9 cellular contexts compared by ENCODE assay signal in the genomic region with DNA sequence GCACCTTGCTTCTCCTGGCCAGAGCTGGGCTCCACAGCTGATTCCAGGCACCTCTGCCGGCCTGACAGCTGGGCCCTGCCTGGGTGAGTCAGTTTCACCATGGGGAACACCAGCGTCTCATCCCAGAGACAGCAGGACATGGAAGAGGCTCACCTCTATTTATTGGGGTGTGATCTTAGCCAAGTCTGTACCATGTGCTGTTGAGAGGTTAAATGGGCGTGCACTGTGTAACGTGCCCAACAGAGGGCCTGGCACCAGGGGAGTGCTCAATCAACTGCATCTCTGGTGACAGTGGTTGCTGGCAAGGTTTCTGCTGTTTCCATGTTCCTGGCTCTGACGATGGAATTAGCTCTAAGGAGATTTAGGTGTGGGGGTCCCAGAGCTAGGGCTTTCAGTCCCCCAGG. TPM values are rescaled to one million over a fixed set of nuclear protein-coding genes. Genes with fewer than 3 reads are reported as not detected.
DNase-seq lines count a peak whose midpoint lies in the region; ATAC-seq and FAIRE-seq lines count a peak whose summit lies in the region.
"Had no signal": no experiment of that assay in that cellular context is flagged by ENCODE, and none has a peak within 500 bp of the region (broad histone marks: within the 10 kb centered on the region; RNA-seq: fewer than 3 reads in every experiment).

No MANE protein-coding gene starts in this region.

- H3K9me3 Mint-ChIP-seq in activated naive CD8-positive, alpha-beta T cell treated with anti-CD3 and anti-CD28 coated beads, Interleukin-2, amount 10 ng/mL, durations not matched to agents 7 days and 5 days: no peaks in the 10 kb centered on the region
- no peaks in the 10 kb centered on the region for H3K9me3 Mint-ChIP-seq in immature natural killer cell

- no peaks in the 10 kb centered on the region for H3K36me3 Mint-ChIP-seq in activated naive CD8-positive, alpha-beta T cell treated with anti-CD3 and anti-CD28 coated beads, Interleukin-2, amount 10 ng/mL, durations not matched to agents 7 days and 5 days
- H3K36me3 Mint-ChIP-seq in immature natural killer cell: no peaks in the 10 kb centered on the region

- peak overlapping the region; percentile 87 for H3K27ac Mint-ChIP-seq in activated naive CD8-positive, alpha-beta T cell treated with anti-CD3 and anti-CD28 coated beads, Interleukin-2, amount 10 ng/mL, durations not matched to agents 7 days and 5 days
- H3K27ac Mint-ChIP-seq in immature natural killer cell: peak overlapping the region; percentile 88 to 98 (median 96)

- POLR2A ChIA-PET in activated naive CD8-positive, alpha-beta T cell treated with anti-CD3 and anti-CD28 coated beads, Interleukin-2, amount 10 ng/mL, durations not matched to agents 7 days and 5 days (lab: Charles Lee): interaction anchor here (3.0 kb wide), 1 partner anchor 29 kb away, joined by 12 read pairs; no protein-coding TSS in a partner anchor

- peak; percentile 35 for ATAC-seq in GM21381 (IDR thresholded peaks at IDR 0.05; ENCODE audit: unreplicated experiment)
- peak; percentile 46 for ATAC-seq in activated naive CD8-positive, alpha-beta T cell treated with anti-CD3 and anti-CD28 coated beads, Interleukin-2, amount 10 ng/mL, durations not matched to agents 7 days and 5 days (ENCODE audit: low read depth)

- FAIRE-seq in RCC 7860 (lab: Jason Lieb, UNC): peak; percentile 42
- FAIRE-seq: endometrium had no signal

- peak overlapping the region; percentile 93 for H3K4me3 Mint-ChIP-seq in activated naive CD8-positive, alpha-beta T cell treated with anti-CD3 and anti-CD28 coated beads, Interleukin-2, amount 10 ng/mL, durations not matched to agents 7 days and 5 days
- peak overlapping the region; percentile 88 to 93 (median 92) for H3K4me3 Mint-ChIP-seq in immature natural killer cell

- DNase-seq in DMS53 (lab: John Stamatoyannopoulos, UW): peak; percentile 86
- peak in 70 of 76 experiments; percentile 10 to 78 (median 52) for DNase-seq in HUDEP-2 (lab: John Stamatoyannopoulos, UW; ENCODE audit: unreplicated experiment in 76 of 76)
- DNase-seq in RCC 7860 (ENCODE audit: low spot score): peak; percentile 44
- DNase-seq in activated naive CD8-positive, alpha-beta T cell treated with anti-CD3 and anti-CD28 coated beads, Interleukin-2, amount 10 ng/mL, durations not matched to agents 7 days and 5 days: no peak
- peak; percentile 19 to 31 (median 28) for DNase-seq in immature natural killer cell
- DNase-seq in stimulated activated CD4-positive, alpha-beta T cell treated with anti-CD3 and anti-CD28 coated beads, Interleukin-2, amount 100 ng/mL, for 48 hours: peak; percentile 19 to 39
- DNase-seq in OCI-M1 (lab: John Stamatoyannopoulos, UW): no peak

- H3K27me3 Mint-ChIP-seq in activated naive CD8-positive, alpha-beta T cell treated with anti-CD3 and anti-CD28 coated beads, Interleukin-2, amount 10 ng/mL, durations not matched to agents 7 days and 5 days: no peaks in the 10 kb centered on the region
- H3K27me3 Mint-ChIP-seq in immature natural killer cell (ENCODE audit: low read depth in 3 of 3): peaks cover 10 to 17% (median 15%) of the 10 kb centered on the region in 3 donors

- peaks cover 22% of the 10 kb centered on the region for H3K4me1 Mint-ChIP-seq in activated naive CD8-positive, alpha-beta T cell treated with anti-CD3 and anti-CD28 coated beads, Interleukin-2, amount 10 ng/mL, durations not matched to agents 7 days and 5 days
- H3K4me1 Mint-ChIP-seq in immature natural killer cell: peaks cover 21 to 29% of the 10 kb centered on the region in 2 donors

RNA-seq across cellular contexts. Expression of a gene that starts 0.9 kb away (rescaled TPM):
- 1 to 10 TPM; 6.8 to 7.3 TPM for total RNA-seq in activated naive CD8-positive, alpha-beta T cell treated with anti-CD3 and anti-CD28 coated beads, Interleukin-2, amount 10 ng/mL, durations not matched to agents 7 days and 5 days
- polyA plus RNA-seq in immature natural killer cell: 1 to 10 TPM; 1.2 to 3.8 (median 1.8) TPM

RNA-seq across cellular contexts. Expression of a gene that starts 23.6 kb away (rescaled TPM):
- total RNA-seq in activated naive CD8-positive, alpha-beta T cell treated with anti-CD3 and anti-CD28 coated beads, Interleukin-2, amount 10 ng/mL, durations not matched to agents 7 days and 5 days: 10 to 100 TPM in 1 of 2 experiments, 1 to 10 TPM in 1; 7.5 to 10.2 TPM
- polyA plus RNA-seq in immature natural killer cell: 10 to 100 TPM in 2 of 3 donors, 1 to 10 TPM in 1; 6.1 to 14.3 (median 14.0) TPM

Comparison
In these comparisons a context has a peak if more than half of its experiments do, and no peak if none do; other contexts are left out.
1. DNase-seq: peak in DMS53 (single experiment), HUDEP-2 (70 of 76), RCC 7860 (single experiment), immature natural killer cell (3 of 3) and stimulated activated CD4-positive, alpha-beta T cell treated with anti-CD3 and anti-CD28 coated beads, Interleukin-2, amount 100 ng/mL, for 48 hours (2 of 2); none in activated naive CD8-positive, alpha-beta T cell treated with anti-CD3 and anti-CD28 coated beads, Interleukin-2, amount 10 ng/mL, durations not matched to agents 7 days and 5 days (single experiment) and OCI-M1 (single experiment).